1 cellular context compared by ENCODE assay signal in the genomic region with DNA sequence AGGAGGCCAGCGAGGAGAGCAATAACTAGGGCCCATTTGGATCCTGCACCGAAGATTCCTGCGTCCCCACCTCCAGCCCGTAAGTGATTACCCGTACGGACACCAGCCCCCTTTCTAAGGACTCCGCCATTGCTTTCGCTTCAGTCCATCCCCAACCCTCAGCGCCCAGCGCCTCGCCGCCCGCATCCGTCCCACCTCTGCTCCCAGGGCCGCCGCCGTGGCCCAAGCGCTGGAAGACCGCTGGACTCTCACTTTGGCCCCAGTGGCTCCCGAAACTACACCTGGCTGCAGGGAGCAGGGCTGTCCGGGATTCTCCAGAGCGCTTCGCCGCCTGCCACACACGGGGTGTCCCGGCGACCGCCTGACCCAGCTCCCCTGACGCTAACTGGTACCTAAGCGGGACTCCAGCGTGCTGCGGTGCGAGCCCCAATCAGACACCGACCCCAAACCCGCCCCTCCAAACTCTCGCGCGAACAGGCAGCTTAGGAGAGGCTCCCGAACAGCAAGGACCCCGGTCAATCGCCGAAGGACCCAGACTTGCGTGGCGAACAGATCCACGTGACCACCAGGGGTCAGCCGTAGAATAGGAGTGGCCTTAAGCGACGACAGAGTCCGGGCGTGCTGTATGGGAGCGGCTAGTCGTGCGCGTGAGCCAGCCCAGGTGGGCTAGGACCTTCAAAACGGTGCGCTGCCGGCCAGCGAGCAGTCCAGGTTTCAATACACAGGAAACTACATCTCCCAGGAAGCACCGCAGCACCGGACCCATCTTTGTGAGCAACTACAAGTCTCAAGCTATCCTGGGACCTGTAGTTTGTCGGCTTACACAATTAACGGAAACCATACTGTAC.
TF ChIP-seq lines count a peak whose summit lies in the region.

TSS of gene CNPY2 (minus strand) at position 363 of the 848 bp plus-strand sequence. CDS start 771 bp downstream, outside the sequence.

TF ChIP-seq in A549, 52 proteins besides CTCF, POLR2A, EP300 and RAD21 (continued from another document):
- TF ChIP-seq ATOH8 (CRISPR knock-in tag; IDR thresholded peaks at IDR 0.05; ENCODE audit: low read depth), result no peak
- 0 out of 2 replicates have a peak, but pooled peaks have one; percentile 34 for TF ChIP-seq GATA3 (IDR thresholded peaks at IDR 0.05; ENCODE audit: borderline replicate concordance)
- TF ChIP-seq HOXA7 (CRISPR knock-in tag; IDR thresholded peaks at IDR 0.05), result no peak
- no peak for TF ChIP-seq NR3C1 (IDR thresholded peaks at IDR 0.05)
- no peak for TF ChIP-seq FOXS1 (CRISPR knock-in tag; IDR thresholded peaks at IDR 0.05)
- no peak for TF ChIP-seq HEYL (CRISPR knock-in tag; IDR thresholded peaks at IDR 0.05)
- no peak for TF ChIP-seq RNF2 (IDR thresholded peaks at IDR 0.05; ENCODE audit: borderline replicate concordance, low read depth)
- TF ChIP-seq BCL3 (IDR thresholded peaks at IDR 0.05), result peak; percentile 36; the same call in 1 of the 3 replicates
- TF ChIP-seq, protein P1, sequence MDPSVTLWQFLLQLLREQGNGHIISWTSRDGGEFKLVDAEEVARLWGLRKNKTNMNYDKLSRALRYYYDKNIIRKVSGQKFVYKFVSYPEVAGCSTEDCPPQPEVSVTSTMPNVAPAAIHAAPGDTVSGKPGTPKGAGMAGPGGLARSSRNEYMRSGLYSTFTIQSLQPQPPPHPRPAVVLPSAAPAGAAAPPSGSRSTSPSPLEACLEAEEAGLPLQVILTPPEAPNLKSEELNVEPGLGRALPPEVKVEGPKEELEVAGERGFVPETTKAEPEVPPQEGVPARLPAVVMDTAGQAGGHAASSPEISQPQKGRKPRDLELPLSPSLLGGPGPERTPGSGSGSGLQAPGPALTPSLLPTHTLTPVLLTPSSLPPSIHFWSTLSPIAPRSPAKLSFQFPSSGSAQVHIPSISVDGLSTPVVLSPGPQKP (IDR thresholded peaks at IDR 0.05; ENCODE audit: low read depth, low read length), result no peak
- no peak for TF ChIP-seq POLR2AphosphoS2 (conservative IDR thresholded peaks at IDR 0.05; ENCODE audit: low read length)
- TF ChIP-seq PHF8 (IDR thresholded peaks at IDR 0.05; ENCODE audit: borderline replicate concordance, low read depth), result peak; percentile 63; the same call in 1 of the 2 replicates
- peak; percentile 20; the same call in 1 of the 2 replicates for TF ChIP-seq MYC (IDR thresholded peaks at IDR 0.05; ENCODE audit: borderline replicate concordance, low read length)
- TF ChIP-seq NFE2L2 (conservative IDR thresholded peaks at IDR 0.05; ENCODE audit: low read length), result no peak; the same call in 1 of the 2 replicates
- TF ChIP-seq, protein P2, sequence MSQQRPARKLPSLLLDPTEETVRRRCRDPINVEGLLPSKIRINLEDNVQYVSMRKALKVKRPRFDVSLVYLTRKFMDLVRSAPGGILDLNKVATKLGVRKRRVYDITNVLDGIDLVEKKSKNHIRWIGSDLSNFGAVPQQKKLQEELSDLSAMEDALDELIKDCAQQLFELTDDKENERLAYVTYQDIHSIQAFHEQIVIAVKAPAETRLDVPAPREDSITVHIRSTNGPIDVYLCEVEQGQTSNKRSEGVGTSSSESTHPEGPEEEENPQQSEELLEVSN (IDR thresholded peaks at IDR 0.05; ENCODE audit: borderline replicate concordance, low read depth), result peak; percentile 66; the same call in 1 of the 2 replicates
- peak; percentile 74 to 84; a peak in 4 of 5 replicates for TF ChIP-seq JUN (IDR thresholded peaks at IDR 0.05)
- TF ChIP-seq, protein P3, sequence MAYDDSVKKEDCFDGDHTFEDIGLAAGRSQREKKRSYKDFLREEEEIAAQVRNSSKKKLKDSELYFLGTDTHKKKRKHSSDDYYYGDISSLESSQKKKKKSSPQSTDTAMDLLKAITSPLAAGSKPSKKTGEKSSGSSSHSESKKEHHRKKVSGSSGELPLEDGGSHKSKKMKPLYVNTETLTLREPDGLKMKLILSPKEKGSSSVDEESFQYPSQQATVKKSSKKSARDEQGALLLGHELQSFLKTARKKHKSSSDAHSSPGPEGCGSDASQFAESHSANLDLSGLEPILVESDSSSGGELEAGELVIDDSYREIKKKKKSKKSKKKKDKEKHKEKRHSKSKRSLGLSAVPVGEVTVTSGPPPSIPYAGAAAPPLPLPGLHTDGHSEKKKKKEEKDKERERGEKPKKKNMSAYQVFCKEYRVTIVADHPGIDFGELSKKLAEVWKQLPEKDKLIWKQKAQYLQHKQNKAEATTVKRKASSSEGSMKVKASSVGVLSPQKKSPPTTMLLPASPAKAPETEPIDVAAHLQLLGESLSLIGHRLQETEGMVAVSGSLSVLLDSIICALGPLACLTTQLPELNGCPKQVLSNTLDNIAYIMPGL (CRISPR knock-in tag; IDR thresholded peaks at IDR 0.05; ENCODE audit: borderline replicate concordance), result no peak
- peak; percentile 93 for TF ChIP-seq MAX (IDR thresholded peaks at IDR 0.05)
- no peak; the same call in 2 of the 3 replicates for TF ChIP-seq SMC3 (IDR thresholded peaks at IDR 0.05)
- no peak for TF ChIP-seq CBX8 (IDR thresholded peaks at IDR 0.05)
- TF ChIP-seq BHLHE40 (IDR thresholded peaks at IDR 0.05; ENCODE audit: low read depth, low read length), result no peak
- no peak for TF ChIP-seq FOSL2 (IDR thresholded peaks at IDR 0.05)
- no peak for TF ChIP-seq FOSL2 (CRISPR knock-in tag; IDR thresholded peaks at IDR 0.05)
- no peak for TF ChIP-seq MAZ (IDR thresholded peaks at IDR 0.05; ENCODE audit: borderline replicate concordance, low read depth, low read length)
- TF ChIP-seq TFCP2L1 (CRISPR knock-in tag; IDR thresholded peaks at IDR 0.05), result no peak
- no peak for TF ChIP-seq RARB (CRISPR knock-in tag; IDR thresholded peaks at IDR 0.05)
- TF ChIP-seq HDAC2 (IDR thresholded peaks at IDR 0.05), result no peak
- no peak for TF ChIP-seq ESRRA (IDR thresholded peaks at IDR 0.05; ENCODE audit: borderline replicate concordance, low read length)
- no peak for TF ChIP-seq MAFK (IDR thresholded peaks at IDR 0.05; ENCODE audit: partially characterized antibody)
- TF ChIP-seq HOXB13 (CRISPR knock-in tag; IDR thresholded peaks at IDR 0.05; ENCODE audit: low read depth), result no peak
- TF ChIP-seq RFX5 (IDR thresholded peaks at IDR 0.05), result no peak
- peak; percentile 79 for TF ChIP-seq NPAS2 (CRISPR knock-in tag; IDR thresholded peaks at IDR 0.05; ENCODE audit: borderline replicate concordance)
- no peak for TF ChIP-seq JUNB (IDR thresholded peaks at IDR 0.05)
- no peak for TF ChIP-seq RCOR1 (IDR thresholded peaks at IDR 0.05; ENCODE audit: low read depth, low read length)
- no peak for TF ChIP-seq ZC3H11A (IDR thresholded peaks at IDR 0.05)
- no peak for TF ChIP-seq FOSB (CRISPR knock-in tag; IDR thresholded peaks at IDR 0.05)
- TF ChIP-seq, protein P4, sequence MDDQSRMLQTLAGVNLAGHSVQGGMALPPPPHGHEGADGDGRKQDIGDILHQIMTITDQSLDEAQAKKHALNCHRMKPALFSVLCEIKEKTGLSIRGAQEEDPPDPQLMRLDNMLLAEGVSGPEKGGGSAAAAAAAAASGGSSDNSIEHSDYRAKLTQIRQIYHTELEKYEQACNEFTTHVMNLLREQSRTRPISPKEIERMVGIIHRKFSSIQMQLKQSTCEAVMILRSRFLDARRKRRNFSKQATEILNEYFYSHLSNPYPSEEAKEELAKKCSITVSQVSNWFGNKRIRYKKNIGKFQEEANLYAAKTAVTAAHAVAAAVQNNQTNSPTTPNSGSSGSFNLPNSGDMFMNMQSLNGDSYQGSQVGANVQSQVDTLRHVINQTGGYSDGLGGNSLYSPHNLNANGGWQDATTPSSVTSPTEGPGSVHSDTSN (IDR thresholded peaks at IDR 0.05), result peak; percentile 43
- no peak for TF ChIP-seq SREBF2 (IDR thresholded peaks at IDR 0.05)
- no peak for TF ChIP-seq HOXB5 (CRISPR knock-in tag; IDR thresholded peaks at IDR 0.05)
TF ChIP-seq in A549: peak in this region for 14.
